18 cellular contexts compared by ENCODE assay signal in the genomic region with DNA sequence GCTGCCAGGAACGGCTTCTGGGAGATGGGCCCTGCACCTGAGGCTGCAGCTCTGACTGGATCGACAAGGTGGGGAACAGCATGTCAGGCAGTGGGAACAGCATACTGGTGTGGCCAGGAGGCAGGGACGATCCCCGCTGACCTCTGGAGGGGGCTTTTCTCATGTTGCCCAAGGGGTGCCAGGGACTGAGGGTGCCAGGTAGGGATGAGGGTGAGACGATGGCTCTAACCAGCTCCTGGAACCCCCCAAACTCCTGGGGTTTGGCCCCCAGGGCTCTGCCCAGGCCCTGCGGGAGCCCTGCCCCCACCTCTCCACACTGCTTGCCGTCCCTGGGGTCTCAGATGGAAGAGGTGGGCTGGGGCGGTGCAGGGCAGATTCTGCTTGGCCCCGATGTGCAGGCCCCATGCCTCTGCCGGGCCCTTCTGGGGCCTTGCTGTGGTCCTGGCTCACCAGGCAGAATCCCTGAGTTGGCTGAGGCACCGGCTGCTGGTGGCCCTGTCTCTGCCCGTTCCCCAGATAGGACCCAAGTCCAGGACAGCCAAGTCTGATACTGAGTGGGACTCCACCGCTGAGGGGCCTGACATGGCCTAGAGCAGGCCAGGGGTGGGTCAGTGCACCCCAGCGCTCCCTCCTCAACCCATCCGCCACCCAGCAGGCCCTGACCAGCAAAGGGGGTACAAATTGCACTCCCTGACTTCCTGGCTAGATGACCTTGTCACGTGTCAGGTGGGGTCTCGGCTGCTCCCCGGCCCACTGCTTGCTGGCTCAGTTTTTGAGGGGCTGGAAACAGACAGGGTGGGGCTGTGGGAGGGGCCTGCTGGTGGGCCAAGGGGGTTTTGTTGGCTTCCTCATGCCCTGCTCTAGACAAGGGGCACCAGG. TPM values are rescaled to one million over a fixed set of nuclear protein-coding genes. Genes with fewer than 3 reads are reported as not detected.
A peak's percentile ranks its signal among the peaks of the same experiment; 100 is the strongest.
DNase-seq lines count a peak whose midpoint lies in the region; ATAC-seq and TF ChIP-seq lines count a peak whose summit lies in the region.
"Had no signal": no experiment of that assay in that cellular context is flagged by ENCODE, and none has a peak within 500 bp of the region (broad histone marks: within the 10 kb centered on the region; RNA-seq: fewer than 3 reads in every experiment).

No MANE protein-coding gene starts in this region.

- peak overlapping the region; percentile 84 for H2AK5ac ChIP-seq in neuronal stem cell (ENCODE audit: low read depth, low read length)

- no peak overlapping the region for H3K9ac ChIP-seq in neuronal stem cell (ENCODE audit: low read depth, low read length, poor library complexity)

- peaks cover 2% of the 10 kb centered on the region for H3K79me1 ChIP-seq in neuronal stem cell (ENCODE audit: low read depth, low read length)

- no peak overlapping the region for H4K91ac ChIP-seq in neuronal stem cell (ENCODE audit: low read depth, low read length, poor library complexity)

- peak overlapping the region; percentile 85 for H2BK15ac ChIP-seq in neuronal stem cell (ENCODE audit: low read length)

- peak overlapping the region; percentile 66 for H2BK5ac ChIP-seq in neuronal stem cell (ENCODE audit: low read length)

- H3K36me3 ChIP-seq in neuronal stem cell (replicated peaks in 1 of 2; ENCODE audit: control insufficient read depth in 2 of 2, insufficient read depth in 2 of 2, low read length in 2 of 2) = no peaks in the 10 kb centered on the region
- no peaks in the 10 kb centered on the region for H3K36me3 ChIP-seq in aorta (ENCODE audit: control insufficient read depth in 1 of 2, insufficient read depth in 2 of 2, low read length in 1 of 2)

- H3K4me1 ChIP-seq in right cardiac atrium (ENCODE audit: control insufficient read depth, insufficient read depth, low read length) = no peaks in the 10 kb centered on the region
- no peaks in the 10 kb centered on the region for H3K4me1 ChIP-seq in neuronal stem cell (ENCODE audit: control insufficient read depth in 2 of 2, insufficient read depth in 1 of 2, low read depth in 1 of 2, low read length in 2 of 2)
- H3K4me1 ChIP-seq in aorta (ENCODE audit: control insufficient read depth in 1 of 2, insufficient read depth in 2 of 2, low read length in 2 of 2) = no peaks in the 10 kb centered on the region
- H3K4me1 ChIP-seq: A549 had no signal

- peak overlapping the region; percentile 72 for H2BK120ac ChIP-seq in neuronal stem cell (ENCODE audit: low read depth, low read length)

- no peak overlapping the region for H3K4me3 Mint-ChIP-seq in chondrocyte (ENCODE audit: unreplicated experiment)
- H3K4me3 Mint-ChIP-seq: CD14-positive monocyte had no signal

- H3K27me3 Mint-ChIP-seq in chondrocyte (ENCODE audit: low read depth) = no peaks in the 10 kb centered on the region

- H3K9me3 ChIP-seq in right cardiac atrium (ENCODE audit: control insufficient read depth, low read length) = no peaks in the 10 kb centered on the region
- H3K9me3 ChIP-seq in neuronal stem cell (replicated peaks in 1 of 2; ENCODE audit: control insufficient read depth in 2 of 2, insufficient read depth in 1 of 2, low read depth in 1 of 2, low read length in 2 of 2) = peaks cover 3% of the 10 kb centered on the region in 2 donors
- H3K9me3 ChIP-seq in aorta (ENCODE audit: control insufficient read depth, low read length) = no peaks in the 10 kb centered on the region

- peak overlapping the region; percentile 83 for H3K18ac ChIP-seq in neuronal stem cell (ENCODE audit: low read length)

- peak overlapping the region; percentile 37 for H3K4ac ChIP-seq in neuronal stem cell (ENCODE audit: low read length)

- intact Hi-C loops in cardiac septum (cut with DNase I) (loop anchor here (10.0 kb wide), 1 partner anchor 115 kb away; no protein-coding TSS in a partner anchor), right cardiac atrium (cut with DNase I) (loop anchor here in 1 of 4 donors (10.0 kb wide), 1 partner anchor 115 kb away; no protein-coding TSS in a partner anchor), aorta (cut with DNase I) (no loop called here)

- H3K4me3 ChIP-seq in right cardiac atrium (ENCODE audit: low read length) = no peak overlapping the region
- H3K4me3 ChIP-seq in neuronal stem cell (ENCODE audit: low read length in 2 of 2) = no peak overlapping the region
- no peak overlapping the region for H3K4me3 ChIP-seq in aorta (ENCODE audit: low read length in 2 of 2)
- H3K4me3 ChIP-seq: A549, K562 had no signal

- H2BK12ac ChIP-seq in neuronal stem cell (ENCODE audit: low read length) = peak overlapping the region; percentile 41

- H3K4me1 Mint-ChIP-seq in chondrocyte (ENCODE audit: low read depth) = no peaks in the 10 kb centered on the region

- ATAC-seq in right cardiac atrium (no peak), aorta (ENCODE audit: low FRiP score) (peak; percentile 5)
- ATAC-seq: A549 had no signal

- no peak overlapping the region for H2AFZ ChIP-seq in neuronal stem cell (ENCODE audit: low read length)

- peak overlapping the region; percentile 93 for H3K23ac ChIP-seq in neuronal stem cell (ENCODE audit: low read depth, low read length, poor library complexity)

- no peaks in the 10 kb centered on the region for H3K36me3 Mint-ChIP-seq in chondrocyte (ENCODE audit: low read depth)
- H3K36me3 Mint-ChIP-seq: CD14-positive monocyte had no signal

- no peak overlapping the region for H3K27ac Mint-ChIP-seq in chondrocyte (ENCODE audit: unreplicated experiment)

- DNase-seq in cardiac septum (ENCODE audit: low spot score) = peak; percentile 46
- no peak for DNase-seq in right cardiac atrium
- peak; percentile 69 for DNase-seq in chondrocyte (ENCODE audit: low spot score)
- DNase-seq in neuronal stem cell (ENCODE audit: low spot score) = no peak
- no peak for DNase-seq in aorta
- no peak for DNase-seq in activated CD4-positive, alpha-beta T cell treated with anti-CD3 and anti-CD28 coated beads for 1 hour
- no peak for DNase-seq in caudate nucleus (lab: John Stamatoyannopoulos, UW)
- DNase-seq: DMS 273 treated with DMSO at 0.1 percent for 48 hours, GF-D8, HCEC 1CT, NCI-H1417, NCI-H187 treated with DMSO at 0.1 percent for 48 hours, NCI-H345, NCI-H526 treated with DMSO at 0.1 percent for 48 hours, RPMI8226 had no signal

- no peak for TF ChIP-seq CTCF in chondrocyte (IDR thresholded peaks at IDR 0.05)

- H3K27ac ChIP-seq in right cardiac atrium (ENCODE audit: low read length) (no peak overlapping the region), neuronal stem cell (replicated peaks; ENCODE audit: low read length) (no peak overlapping the region), aorta (ENCODE audit: low read depth in 1 of 2, low read length in 2 of 2) (no peak overlapping the region), caudate nucleus (ENCODE audit: low read depth, low read length) (no peak overlapping the region)
- H3K27ac ChIP-seq: A549 had no signal

- peak overlapping the region; percentile 71 for H3K14ac ChIP-seq in neuronal stem cell (ENCODE audit: low read length)

- H4K8ac ChIP-seq in neuronal stem cell (ENCODE audit: low read depth, low read length) = peak overlapping the region; percentile 65

- H3K4me2 ChIP-seq in neuronal stem cell (ENCODE audit: insufficient read depth, low read length, poor library complexity, severe bottlenecking) = no peak overlapping the region
- H3K4me2 ChIP-seq: A549 had no signal

- H3K27me3 ChIP-seq in right cardiac atrium (ENCODE audit: control insufficient read depth, insufficient read depth) = no peaks in the 10 kb centered on the region
- H3K27me3 ChIP-seq in neuronal stem cell (ENCODE audit: control insufficient read depth in 3 of 3, insufficient read depth in 3 of 3, low read depth in 1 of 3, low read length in 3 of 3) = no peaks in the 10 kb centered on the region
- H3K27me3 ChIP-seq in aorta (ENCODE audit: control insufficient read depth in 1 of 2, insufficient read depth in 2 of 2, low read length in 1 of 2) = no peaks in the 10 kb centered on the region

- 84% methylated on average over 18 of the region's 18 CpGs for WGBS in right cardiac atrium
- no CpG with 5 or more reads among the region's 18 CpGs for WGBS in neuronal stem cell (ENCODE audit: extremely low coverage in 2 of 2, insufficient read length in 2 of 2, insufficient replicate concordance in 1 of 2), 2 donors
- WGBS in aorta, 2 donors = 86 to 91% methylated on average over 15 to 18 of the region's 18 CpGs

- H3K9me3 Mint-ChIP-seq in chondrocyte (ENCODE audit: low read depth) = peaks cover 5% of the 10 kb centered on the region

RNA-seq across cellular contexts. Expression of gene RNF130, which starts 28.4 kb away (rescaled TPM):
- total RNA-seq in cardiac septum (33.7 TPM), right cardiac atrium (10 to 100 TPM; 42.7 to 51.6 (median 48.4) TPM), chondrocyte (43.4 to 49.6 TPM (median 44.9 TPM) in 3 replicates), aorta (10 to 100 TPM; 71.7 to 95.8 TPM)
- polyA plus RNA-seq in right cardiac atrium (40.8 TPM), aorta (10 to 100 TPM; 72.2 to 82.1 TPM)
- 190 TPM for polyA plus RNA-seq in neuronal stem cell (2013, experiment 1 of 2)
- 194 TPM for polyA plus RNA-seq in neuronal stem cell (2013, experiment 2 of 2)

Comparison
In these comparisons a context has a peak if more than half of its experiments do, and no peak if none do; other contexts are left out.
1. DNase-seq: peak in cardiac septum (single experiment) and chondrocyte (single experiment); none in right cardiac atrium (0 of 3), neuronal stem cell (single experiment), aorta (0 of 2), activated CD4-positive, alpha-beta T cell treated with anti-CD3 and anti-CD28 coated beads for 1 hour (single experiment) and caudate nucleus (0 of 61).